ENCODE assay signal across 20 cellular contexts in genomic region chr17:2487306-2487705, GRCh38.
"Had no signal": no experiment of that assay in that cellular context is flagged by ENCODE, and none has a peak within 500 bp of the region (broad histone marks: within the 10 kb centered on the region; RNA-seq: fewer than 3 reads in every experiment).

No MANE protein-coding gene starts in this region.

- DNase-seq: activated CD8-positive, alpha-beta memory T cell treated with anti-CD3 and anti-CD28 coated beads, Interleukin-2, amount 10 ng/mL, durations not matched to agents 7 days and 5 days; activated T-cell treated with anti-CD3 and anti-CD28 coated beads, Interleukin-2, amount 50 U/mL, for 1 hour; effector memory CD8-positive, alpha-beta T cell; erythroblast; left lung; mammary epithelial cell; naive B cell; retina; stimulated activated naive CD4-positive, alpha-beta T cell; T-helper 1 cell; upper lobe of left lung; WERI-Rb-1 had no signal

- H2AFZ ChIP-seq: parathyroid adenoma had no signal

- H3K27me3 Mint-ChIP-seq: activated CD4-positive, alpha-beta memory T cell treated with anti-CD3 and anti-CD28 coated beads for 36 hours; activated CD4-positive, alpha-beta T cell treated with anti-CD3 and anti-CD28 coated beads for 36 hours; activated CD8-positive, alpha-beta memory T cell treated with anti-CD3 and anti-CD28 coated beads, Interleukin-2, amount 10 ng/mL, durations not matched to agents 7 days and 5 days; activated naive CD4-positive, alpha-beta T cell treated with anti-CD3 and anti-CD28 coated beads, Interleukin-2, amount 50 U/mL, for 24 hours; dendritic cell treated with granulocyte-macrophage colony-stimulating factor and Interleukin-4, amounts not matched to agents 40 ng/mL and 50 ng/mL, for 4 days; effector memory CD8-positive, alpha-beta T cell; naive B cell had no signal

- H3K4me1 ChIP-seq: parathyroid adenoma had no signal

- ATAC-seq: activated CD4-positive, alpha-beta T cell treated with anti-CD3 and anti-CD28 coated beads for 36 hours; activated CD8-positive, alpha-beta memory T cell treated with anti-CD3 and anti-CD28 coated beads, Interleukin-2, amount 10 ng/mL, durations not matched to agents 7 days and 5 days; effector memory CD8-positive, alpha-beta T cell; gastroesophageal sphincter; left lung had no signal

- H3K4me3 Mint-ChIP-seq: activated CD4-positive, alpha-beta memory T cell treated with anti-CD3 and anti-CD28 coated beads for 36 hours; activated CD4-positive, alpha-beta T cell treated with anti-CD3 and anti-CD28 coated beads for 36 hours; activated CD8-positive, alpha-beta memory T cell treated with anti-CD3 and anti-CD28 coated beads, Interleukin-2, amount 10 ng/mL, durations not matched to agents 7 days and 5 days; activated naive CD4-positive, alpha-beta T cell treated with anti-CD3 and anti-CD28 coated beads, Interleukin-2, amount 50 U/mL, for 24 hours; dendritic cell treated with granulocyte-macrophage colony-stimulating factor and Interleukin-4, amounts not matched to agents 40 ng/mL and 50 ng/mL, for 4 days; effector memory CD8-positive, alpha-beta T cell had no signal

- H3K36me3 ChIP-seq: gastroesophageal sphincter, left lung, neutrophil, suprapubic skin, upper lobe of left lung had no signal

- H3K27me3 ChIP-seq: gastroesophageal sphincter, left lung, neutrophil, suprapubic skin, upper lobe of left lung had no signal

- H3K27ac ChIP-seq: gastroesophageal sphincter, left lung, neutrophil, parathyroid adenoma, suprapubic skin, WERI-Rb-1 had no signal

- H3K9me3 ChIP-seq: gastroesophageal sphincter, left lung, neutrophil, suprapubic skin, upper lobe of left lung had no signal

- H3K9ac ChIP-seq: parathyroid adenoma had no signal

- H3K27ac Mint-ChIP-seq: activated CD4-positive, alpha-beta memory T cell treated with anti-CD3 and anti-CD28 coated beads for 36 hours; activated CD4-positive, alpha-beta T cell treated with anti-CD3 and anti-CD28 coated beads for 36 hours; activated CD8-positive, alpha-beta memory T cell treated with anti-CD3 and anti-CD28 coated beads, Interleukin-2, amount 10 ng/mL, durations not matched to agents 7 days and 5 days; activated naive CD4-positive, alpha-beta T cell treated with anti-CD3 and anti-CD28 coated beads, Interleukin-2, amount 50 U/mL, for 24 hours; dendritic cell treated with granulocyte-macrophage colony-stimulating factor and Interleukin-4, amounts not matched to agents 40 ng/mL and 50 ng/mL, for 4 days; effector memory CD8-positive, alpha-beta T cell had no signal

- H3K4me3 ChIP-seq: gastroesophageal sphincter, left lung, suprapubic skin, upper lobe of left lung had no signal

- H3K9me3 Mint-ChIP-seq: activated CD4-positive, alpha-beta memory T cell treated with anti-CD3 and anti-CD28 coated beads for 36 hours; activated naive CD4-positive, alpha-beta T cell treated with anti-CD3 and anti-CD28 coated beads, Interleukin-2, amount 50 U/mL, for 24 hours; dendritic cell treated with granulocyte-macrophage colony-stimulating factor and Interleukin-4, amounts not matched to agents 40 ng/mL and 50 ng/mL, for 4 days; effector memory CD8-positive, alpha-beta T cell; naive B cell had no signal
